In genomic region chr16:71895679-71896385, GRCh38 we compare ENCODE assay signal across 8 cellular contexts.
DNase-seq lines count a peak whose midpoint lies in the region; ATAC-seq lines count a peak whose summit lies in the region.

No MANE protein-coding gene starts in this region.

- peaks cover 7% of the 10 kb centered on the region for H3K4me1 ChIP-seq in iPS-18a (ENCODE audit: control insufficient read depth, low read depth, low read length)

- no peaks in the 10 kb centered on the region for H3K9me3 ChIP-seq in iPS-18a (ENCODE audit: control insufficient read depth, low read depth, low read length)

- H3K4me3 ChIP-seq in iPS-18a (ENCODE audit: low read length) (peak overlapping the region; percentile 90), skeletal muscle cell (ENCODE audit: low read depth, low read length) (peak overlapping the region; percentile 99)

- peak overlapping the region; percentile 93 for H3K9ac ChIP-seq in iPS-18a (ENCODE audit: low read length)

- DNase-seq in activated T-cell treated with anti-CD3 and anti-CD28 coated beads for 4 hours (peak; percentile 3), NCI-H69 (lab: John Stamatoyannopoulos, UW) (peak; percentile 58), astrocyte of the hippocampus (ENCODE audit: low read depth, low spot score) (peak; percentile 59), skeletal muscle cell (ENCODE audit: low read depth) (no peak), NCI-H2107 (lab: John Stamatoyannopoulos, UW) (no peak)
- DNase-seq in activated T-cell treated with anti-CD3 and anti-CD28 coated beads, Interleukin-2, amount 50 U/mL, for 1 hour: no peak

- H3K27ac ChIP-seq in iPS-18a (ENCODE audit: low read length): peak overlapping the region; percentile 96

- peak; percentile 14 for ATAC-seq in HG02678 (IDR thresholded peaks at IDR 0.05; ENCODE audit: unreplicated experiment)

- no peaks in the 10 kb centered on the region for H3K27me3 ChIP-seq in iPS-18a (ENCODE audit: control insufficient read depth, insufficient read depth, low read length)

- no peaks in the 10 kb centered on the region for H3K36me3 ChIP-seq in iPS-18a (ENCODE audit: control insufficient read depth, low read depth, low read length)

Comparison
In these comparisons a context has a peak if more than half of its experiments do, and no peak if none do; other contexts are left out.
1. DNase-seq: peak in activated T-cell treated with anti-CD3 and anti-CD28 coated beads for 4 hours (single experiment), NCI-H69 (single experiment) and astrocyte of the hippocampus (single experiment); none in activated T-cell treated with anti-CD3 and anti-CD28 coated beads, Interleukin-2, amount 50 U/mL, for 1 hour (single experiment), skeletal muscle cell (single experiment) and NCI-H2107 (single experiment).